In genomic region chr4:78634011-78634664, GRCh38 we compare ENCODE assay signal across 13 cellular contexts.
DNase-seq lines count a peak whose midpoint lies in the region; ATAC-seq and TF ChIP-seq lines count a peak whose summit lies in the region.
"Had no signal": no experiment of that assay in that cellular context is flagged by ENCODE, and none has a peak within 500 bp of the region (broad histone marks: within the 10 kb centered on the region; RNA-seq: fewer than 3 reads in every experiment).

No MANE protein-coding gene starts in this region.

- ATAC-seq in activated B cell treated with CpG ODN at 0.5 μM for 24 hours (ENCODE audit: low read depth): no peak
- ATAC-seq in GM21423 (IDR thresholded peaks at IDR 0.05; ENCODE audit: unreplicated experiment): no peak
- no peak for ATAC-seq in stimulated activated naive CD8-positive, alpha-beta T cell treated with anti-CD3 and anti-CD28 coated beads, Interleukin-15, Interleukin-2, amounts not matched to agents 100 U/mL and 50 U/mL, for 24 hours
- ATAC-seq: activated naive CD8-positive, alpha-beta T cell treated with anti-CD3 and anti-CD28 coated beads, Interleukin-2, amount 50 U/mL, for 24 hours; natural killer cell treated with Interleukin-12 subunit alpha and Interleukin-12 subunit beta and Interleukin-15 and Interleukin-18, amount 100 ng/mL, for 72 hours; stimulated activated effector memory CD8-positive, alpha-beta T cell treated with anti-CD3 and anti-CD28 coated beads, Interleukin-12 subunit alpha, Interleukin-12 subunit beta, amount 100 ng/mL, for 72 hours had no signal

- intact Hi-C loops in activated B cell treated with CpG ODN at 0.5 μM for 24 hours (cut with micrococcal nuclease) (no loop called here), posterior cingulate gyrus (cut with DNase I) (no loop called here)

- TF ChIP-seq CTCF in AG10803 (conservative IDR thresholded peaks at IDR 0.05; ENCODE audit: low read length): no peak
- no peak for TF ChIP-seq CTCF in activated B cell treated with CpG ODN at 0.5 μM for 24 hours (IDR thresholded peaks at IDR 0.05)

- DNase-seq in AG10803 (ENCODE audit: low read depth) (peak; percentile 67), activated B cell treated with CpG ODN at 0.5 μM for 24 hours (no peak), globus pallidus (ENCODE audit: low spot score) (peak; percentile 86), posterior cingulate gyrus (peak in 9 of 10 donors; percentile 8 to 90 (median 56)), HuH-7 (ENCODE audit: low spot score) (no peak)
- no peak for DNase-seq in activated CD4-positive, alpha-beta T cell treated with anti-CD3 and anti-CD28 coated beads for 48 hours
- no peak for DNase-seq in stimulated activated naive CD8-positive, alpha-beta T cell treated with anti-CD3 and anti-CD28 coated beads, Interleukin-15, Interleukin-2, amounts not matched to agents 100 U/mL and 50 U/mL, for 24 hours
- DNase-seq: activated naive CD8-positive, alpha-beta T cell treated with anti-CD3 and anti-CD28 coated beads, Interleukin-2, amount 50 U/mL, for 24 hours; NCI-H2081; T1000 had no signal

- peaks cover 78% of the 10 kb centered on the region for H3K4me1 Mint-ChIP-seq in activated B cell treated with CpG ODN at 0.5 μM for 24 hours

- peak overlapping the region; percentile 77 for H3K27ac Mint-ChIP-seq in activated B cell treated with CpG ODN at 0.5 μM for 24 hours
- H3K27ac Mint-ChIP-seq: activated naive CD8-positive, alpha-beta T cell treated with anti-CD3 and anti-CD28 coated beads, Interleukin-2, amount 50 U/mL, for 24 hours; natural killer cell treated with Interleukin-12 subunit alpha and Interleukin-12 subunit beta and Interleukin-15 and Interleukin-18, amount 100 ng/mL, for 72 hours; stimulated activated effector memory CD8-positive, alpha-beta T cell treated with anti-CD3 and anti-CD28 coated beads, Interleukin-12 subunit alpha, Interleukin-12 subunit beta, amount 100 ng/mL, for 72 hours had no signal

- CTCF ChIA-PET in activated B cell treated with CpG ODN at 0.5 μM for 24 hours (lab: Charles Lee): interaction anchor here (1.6 to 1.8 kb wide), 2 partner anchors 11 to 21 kb away, joined by 5 to 13 read pairs; no protein-coding TSS in a partner anchor

- POLR2A ChIA-PET in activated B cell treated with CpG ODN at 0.5 μM for 24 hours (lab: Charles Lee): interaction anchor here (1.0 to 1.2 kb wide), 3 partner anchors 8 to 143 kb away, joined by 3 to 7 read pairs (median 5); partner anchors contain the start of gene BMP2K

- H3K9me3 Mint-ChIP-seq in activated B cell treated with CpG ODN at 0.5 μM for 24 hours: no peaks in the 10 kb centered on the region
- H3K9me3 Mint-ChIP-seq: activated naive CD8-positive, alpha-beta T cell treated with anti-CD3 and anti-CD28 coated beads, Interleukin-2, amount 50 U/mL, for 24 hours; stimulated activated effector memory CD8-positive, alpha-beta T cell treated with anti-CD3 and anti-CD28 coated beads, Interleukin-12 subunit alpha, Interleukin-12 subunit beta, amount 100 ng/mL, for 72 hours had no signal

- H3K36me3 Mint-ChIP-seq in activated B cell treated with CpG ODN at 0.5 μM for 24 hours (ENCODE audit: low read depth): peaks cover 2% of the 10 kb centered on the region
- H3K36me3 Mint-ChIP-seq: natural killer cell treated with Interleukin-12 subunit alpha and Interleukin-12 subunit beta and Interleukin-15 and Interleukin-18, amount 100 ng/mL, for 72 hours; stimulated activated effector memory CD8-positive, alpha-beta T cell treated with anti-CD3 and anti-CD28 coated beads, Interleukin-12 subunit alpha, Interleukin-12 subunit beta, amount 100 ng/mL, for 72 hours had no signal

- no peaks in the 10 kb centered on the region for H3K27me3 Mint-ChIP-seq in activated B cell treated with CpG ODN at 0.5 μM for 24 hours
- H3K27me3 Mint-ChIP-seq: activated naive CD8-positive, alpha-beta T cell treated with anti-CD3 and anti-CD28 coated beads, Interleukin-2, amount 50 U/mL, for 24 hours had no signal

- H3K4me3 Mint-ChIP-seq in activated B cell treated with CpG ODN at 0.5 μM for 24 hours: peak overlapping the region; percentile 12
- H3K4me3 Mint-ChIP-seq: activated naive CD8-positive, alpha-beta T cell treated with anti-CD3 and anti-CD28 coated beads, Interleukin-2, amount 50 U/mL, for 24 hours; natural killer cell treated with Interleukin-12 subunit alpha and Interleukin-12 subunit beta and Interleukin-15 and Interleukin-18, amount 100 ng/mL, for 72 hours; stimulated activated effector memory CD8-positive, alpha-beta T cell treated with anti-CD3 and anti-CD28 coated beads, Interleukin-12 subunit alpha, Interleukin-12 subunit beta, amount 100 ng/mL, for 72 hours had no signal

- no peak overlapping the region for H3K4me3 ChIP-seq in AG10803 (ENCODE audit: low read length)

Comparison
In these comparisons a context has a peak if more than half of its experiments do, and no peak if none do; other contexts are left out.
1. DNase-seq: peak in AG10803 (single experiment), globus pallidus (single experiment) and posterior cingulate gyrus (9 of 10); none in activated B cell treated with CpG ODN at 0.5 μM for 24 hours (single experiment), activated CD4-positive, alpha-beta T cell treated with anti-CD3 and anti-CD28 coated beads for 48 hours (single experiment), HuH-7 (single experiment) and stimulated activated naive CD8-positive, alpha-beta T cell treated with anti-CD3 and anti-CD28 coated beads, Interleukin-15, Interleukin-2, amounts not matched to agents 100 U/mL and 50 U/mL, for 24 hours (single experiment).